ENCODE assay signal across 8 cellular contexts in genomic region chr18:8982416-8983183, GRCh38.
DNase-seq lines count a peak whose midpoint lies in the region; ATAC-seq and TF ChIP-seq lines count a peak whose summit lies in the region.

No MANE protein-coding gene starts in this region.

- H3K27ac ChIP-seq in CD8-positive, alpha-beta T cell (ENCODE audit: low read depth, low read length), result no peak overlapping the region
- H3K27ac ChIP-seq in Peyer's patch, result peak overlapping the region in 1 of 4 donors; percentile 13

- H3K4me3 ChIP-seq in CD8-positive, alpha-beta T cell (ENCODE audit: low read depth, low read length), result no peak overlapping the region
- H3K4me3 ChIP-seq in Peyer's patch, result no peak overlapping the region
- H3K4me3 ChIP-seq in epithelial cell of proximal tubule (ENCODE audit: low read depth, low read length), result no peak overlapping the region

- no peaks in the 10 kb centered on the region for H3K9me3 Mint-ChIP-seq in CD8-positive, alpha-beta T cell
- no peaks in the 10 kb centered on the region for H3K9me3 Mint-ChIP-seq in osteocyte (ENCODE audit: unreplicated experiment)
- no peaks in the 10 kb centered on the region for H3K9me3 Mint-ChIP-seq in activated T-cell treated with anti-CD3 and anti-CD28 coated beads, Interleukin-2, amount 50 U/mL, for 4 hours

- peak; percentile 36 for ATAC-seq in CD8-positive, alpha-beta T cell
- ATAC-seq in GM19324 (IDR thresholded peaks at IDR 0.05; ENCODE audit: low FRiP score, unreplicated experiment), result no peak
- ATAC-seq in HG03521 (IDR thresholded peaks at IDR 0.05; ENCODE audit: unreplicated experiment), result no peak
- ATAC-seq in activated T-cell treated with anti-CD3 and anti-CD28 coated beads, Interleukin-2, amount 50 U/mL, for 4 hours, result no peak

- no peaks in the 10 kb centered on the region for H3K36me3 ChIP-seq in CD8-positive, alpha-beta T cell (ENCODE audit: insufficient read depth, low read length)
- no peaks in the 10 kb centered on the region for H3K36me3 ChIP-seq in Peyer's patch

- H3K9me3 ChIP-seq in CD8-positive, alpha-beta T cell (ENCODE audit: low read length), result no peaks in the 10 kb centered on the region
- no peaks in the 10 kb centered on the region for H3K9me3 ChIP-seq in Peyer's patch

- H3K4me3 Mint-ChIP-seq in CD8-positive, alpha-beta T cell, result no peak overlapping the region
- H3K4me3 Mint-ChIP-seq in osteocyte (ENCODE audit: unreplicated experiment), result no peak overlapping the region
- no peak overlapping the region for H3K4me3 Mint-ChIP-seq in activated T-cell treated with anti-CD3 and anti-CD28 coated beads, Interleukin-2, amount 50 U/mL, for 4 hours

- H3K4me1 Mint-ChIP-seq in CD8-positive, alpha-beta T cell (ENCODE audit: low read depth), result no peaks in the 10 kb centered on the region
- H3K4me1 Mint-ChIP-seq in osteocyte (ENCODE audit: unreplicated experiment), result peaks cover 45% of the 10 kb centered on the region
- H3K4me1 Mint-ChIP-seq in activated T-cell treated with anti-CD3 and anti-CD28 coated beads, Interleukin-2, amount 50 U/mL, for 4 hours (ENCODE audit: low read depth), result no peaks in the 10 kb centered on the region

- H3K36me3 Mint-ChIP-seq in CD8-positive, alpha-beta T cell, result no peaks in the 10 kb centered on the region
- no peaks in the 10 kb centered on the region for H3K36me3 Mint-ChIP-seq in osteocyte (ENCODE audit: unreplicated experiment)
- no peaks in the 10 kb centered on the region for H3K36me3 Mint-ChIP-seq in activated T-cell treated with anti-CD3 and anti-CD28 coated beads, Interleukin-2, amount 50 U/mL, for 4 hours (ENCODE audit: insufficient read depth)

- no peak overlapping the region for H3K27ac Mint-ChIP-seq in CD8-positive, alpha-beta T cell
- H3K27ac Mint-ChIP-seq in osteocyte (ENCODE audit: unreplicated experiment), result peak overlapping the region; percentile 84

- no peaks in the 10 kb centered on the region for H3K4me1 ChIP-seq in CD8-positive, alpha-beta T cell (ENCODE audit: insufficient read depth, low read length)
- H3K4me1 ChIP-seq in Peyer's patch, result no peaks in the 10 kb centered on the region

- CTCF ChIA-PET in CD8-positive, alpha-beta T cell (lab: Charles Lee), result interaction anchor here (0.9 to 3.3 kb wide), 6 partner anchors 11 to 329 kb away, joined by 3 to 28 read pairs (median 3); no protein-coding TSS in a partner anchor
- CTCF ChIA-PET in HEK293T (lab: Yijun Ruan, JAX), result interaction anchor here (0.7 to 1.4 kb wide), 5 partner anchors 267 to 662 kb away, joined by 3 to 5 read pairs (median 4); no protein-coding TSS in a partner anchor

- H3K27me3 Mint-ChIP-seq in CD8-positive, alpha-beta T cell (ENCODE audit: low read depth), result peaks cover 6% of the 10 kb centered on the region
- H3K27me3 Mint-ChIP-seq in osteocyte (ENCODE audit: unreplicated experiment), result no peaks in the 10 kb centered on the region
- H3K27me3 Mint-ChIP-seq in activated T-cell treated with anti-CD3 and anti-CD28 coated beads, Interleukin-2, amount 50 U/mL, for 4 hours (ENCODE audit: low read depth), result no peaks in the 10 kb centered on the region

- POLR2A ChIA-PET in CD8-positive, alpha-beta T cell (lab: Charles Lee), result no interaction called here
- POLR2A ChIA-PET in HEK293T (lab: Yijun Ruan, JAX), result no interaction called here

- no peak for DNase-seq in CD8-positive, alpha-beta T cell
- peak; percentile 17 for DNase-seq in HEK293T (ENCODE audit: extremely low spot score)
- DNase-seq in Peyer's patch, result peak in 2 of 3 donors; percentile 52 to 78
- peak; percentile 61 for DNase-seq in epithelial cell of proximal tubule (ENCODE audit: low read depth)
- DNase-seq in osteocyte (ENCODE audit: extremely low spot score, unreplicated experiment), result no peak
- no peak for DNase-seq in activated T-cell treated with anti-CD3 and anti-CD28 coated beads, Interleukin-2, amount 50 U/mL, for 4 hours

- intact Hi-C loops in CD8-positive, alpha-beta T cell (cut with DNase I, micrococcal nuclease), result no loop called here

- H3K27me3 ChIP-seq in CD8-positive, alpha-beta T cell (ENCODE audit: insufficient read depth, low read length), result no peaks in the 10 kb centered on the region
- H3K27me3 ChIP-seq in Peyer's patch, result no peaks in the 10 kb centered on the region

- no peak for TF ChIP-seq CTCF in CD8-positive, alpha-beta T cell (IDR thresholded peaks at IDR 0.05)
- peak in 4 of 6 experiments; percentile 47 to 72 (median 66) for TF ChIP-seq CTCF in Peyer's patch (IDR thresholded peaks at IDR 0.05)
- peak; percentile 79 for TF ChIP-seq CTCF in epithelial cell of proximal tubule (conservative IDR thresholded peaks at IDR 0.05; ENCODE audit: low read depth, low read length)
- TF ChIP-seq CTCF in osteocyte (IDR thresholded peaks at IDR 0.05), result peak; percentile 82

- no peak for TF ChIP-seq POLR2A in Peyer's patch (IDR thresholded peaks at IDR 0.05)

TF ChIP-seq in HEK293T, 16 proteins besides CTCF, POLR2A, EP300 and RAD21:
- no peak for TF ChIP-seq FOXA1 (IDR thresholded peaks at IDR 0.05)
- TF ChIP-seq NFRKB (IDR thresholded peaks at IDR 0.05), result no peak
- peak; percentile 54 for TF ChIP-seq PKNOX1 (IDR thresholded peaks at IDR 0.05)

Comparison
In these comparisons a context has a peak if more than half of its experiments do, and no peak if none do; other contexts are left out.
1. DNase-seq: peak in HEK293T (single experiment), Peyer's patch (2 of 3) and epithelial cell of proximal tubule (single experiment); none in CD8-positive, alpha-beta T cell (0 of 7), osteocyte (single experiment) and activated T-cell treated with anti-CD3 and anti-CD28 coated beads, Interleukin-2, amount 50 U/mL, for 4 hours (single experiment).